8 cellular contexts compared by ENCODE assay signal in the genomic region with DNA sequence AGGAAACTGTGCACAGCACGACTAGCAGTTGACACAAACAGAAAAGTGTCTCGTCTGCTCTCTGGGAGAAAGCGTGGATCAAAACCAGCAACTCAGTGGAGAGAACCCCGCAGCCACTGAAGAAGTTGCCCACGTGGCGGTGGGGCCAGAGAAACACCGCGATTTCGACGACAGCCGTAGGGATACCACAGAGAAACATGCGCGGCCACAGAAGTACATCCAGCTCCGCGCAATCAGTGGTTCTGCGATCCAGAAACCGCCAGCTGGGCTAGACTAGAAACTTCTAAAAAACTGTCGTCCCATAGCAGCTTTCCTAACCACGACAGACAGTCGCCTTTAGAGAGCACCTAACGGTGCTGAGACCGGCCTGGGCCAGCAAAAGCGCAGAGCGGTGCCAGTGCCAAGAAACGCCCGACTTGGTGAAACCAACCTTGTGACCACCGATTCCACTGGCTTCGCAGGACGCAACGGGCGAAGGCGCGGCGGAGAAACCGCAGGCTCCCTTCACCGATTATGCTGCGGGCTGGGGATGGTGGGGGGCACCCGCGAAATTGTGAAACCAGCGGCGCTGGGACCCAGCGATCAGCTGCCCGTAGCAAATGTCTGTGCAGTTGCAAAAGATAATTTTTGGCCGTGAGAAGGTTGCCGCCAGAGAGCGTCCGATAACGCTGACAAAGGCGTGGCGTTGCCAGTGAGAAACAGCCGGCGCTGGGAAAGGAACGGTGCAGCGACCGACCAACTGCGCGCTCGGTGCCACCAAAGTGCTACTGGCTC. TPM values are rescaled to one million over a fixed set of nuclear protein-coding genes. Genes with fewer than 3 reads are reported as not detected.
DNase-seq lines count a peak whose midpoint lies in the region; ATAC-seq, FAIRE-seq and TF ChIP-seq lines count a peak whose summit lies in the region.

No MANE protein-coding gene starts in this region.

- no peak overlapping the region for H3K9ac ChIP-seq in iPS-20b (ENCODE audit: low read depth, low read length)

- peaks cover 34% of the 10 kb centered on the region for H3K4me1 Mint-ChIP-seq in T-helper 1 cell treated with Interleukin-12 subunit alpha and Interleukin-12 subunit beta and Interleukin-4 antibody, amounts not matched to agents 30 μg/mL and 1 μg/mL, for 36 hours (ENCODE audit: low read depth)

- TF ChIP-seq CTCF in astrocyte of the spinal cord (IDR thresholded peaks at IDR 0.05; ENCODE audit: low read depth, low read length) = no peak

- no peak overlapping the region for H3K27ac ChIP-seq in iPS-20b (ENCODE audit: low read length)
- H3K27ac ChIP-seq in small intestine (ENCODE audit: low read depth in 1 of 2, low read length in 1 of 2) = peak overlapping the region; percentile 84 to 96

- no peaks in the 10 kb centered on the region for H3K9me3 Mint-ChIP-seq in T-helper 1 cell treated with Interleukin-12 subunit alpha and Interleukin-12 subunit beta and Interleukin-4 antibody, amounts not matched to agents 30 μg/mL and 1 μg/mL, for 36 hours

- FAIRE-seq in GM12892 (lab: Jason Lieb, UNC) (peak; percentile 57), small intestine (lab: Jason Lieb, UNC) (no peak)

- H3K4me3 ChIP-seq in astrocyte of the spinal cord (ENCODE audit: low read depth, low read length) = peak overlapping the region; percentile 67
- peak overlapping the region; percentile 69; the same call in 1 of the 2 replicates for H3K4me3 ChIP-seq in iPS-20b (ENCODE audit: low read length)
- peak overlapping the region; percentile 22 to 67 for H3K4me3 ChIP-seq in small intestine (ENCODE audit: low read depth in 1 of 2, low read length in 2 of 2)

- peak; percentile 28 for ATAC-seq in HG02623 (IDR thresholded peaks at IDR 0.05; ENCODE audit: unreplicated experiment)
- no peak for ATAC-seq in GM18858 (IDR thresholded peaks at IDR 0.05; ENCODE audit: unreplicated experiment)

- H3K27me3 Mint-ChIP-seq in T-helper 1 cell treated with Interleukin-12 subunit alpha and Interleukin-12 subunit beta and Interleukin-4 antibody, amounts not matched to agents 30 μg/mL and 1 μg/mL, for 36 hours (ENCODE audit: low read depth) = no peaks in the 10 kb centered on the region

- TF ChIP-seq POLR2A in GM12892 (IDR thresholded peaks at IDR 0.05; ENCODE audit: low read depth, low read length) = no peak

- H3K4me3 Mint-ChIP-seq in T-helper 1 cell treated with Interleukin-12 subunit alpha and Interleukin-12 subunit beta and Interleukin-4 antibody, amounts not matched to agents 30 μg/mL and 1 μg/mL, for 36 hours = peak overlapping the region; percentile 88

- DNase-seq in GM12892 (ENCODE audit: insufficient read length) = no peak
- DNase-seq in NCI-H1417 (lab: John Stamatoyannopoulos, UW) = peak; percentile 92 to 93 (median 92)
- peak; percentile 81 for DNase-seq in astrocyte of the spinal cord (ENCODE audit: low read depth, low spot score)
- peak; percentile 45 for DNase-seq in small intestine

- peaks cover 9% of the 10 kb centered on the region for H3K36me3 Mint-ChIP-seq in T-helper 1 cell treated with Interleukin-12 subunit alpha and Interleukin-12 subunit beta and Interleukin-4 antibody, amounts not matched to agents 30 μg/mL and 1 μg/mL, for 36 hours (ENCODE audit: low read depth)

- 1 to 2% (median 1%) methylated on average over 58 of the region's 58 CpGs for WGBS in small intestine, 3 donors

- in situ Hi-C loops in astrocyte of the spinal cord (cut with HindIII; ENCODE audit: low sequenced_read_pairs) = no loop called here

- peak overlapping the region; percentile 97 for H3K27ac Mint-ChIP-seq in T-helper 1 cell treated with Interleukin-12 subunit alpha and Interleukin-12 subunit beta and Interleukin-4 antibody, amounts not matched to agents 30 μg/mL and 1 μg/mL, for 36 hours

- H3K36me3 ChIP-seq in iPS-20b (ENCODE audit: insufficient read depth, low read depth, low read length) (no peaks in the 10 kb centered on the region), small intestine (ENCODE audit: control insufficient read depth in 2 of 2, insufficient read depth in 2 of 2, low read length in 2 of 2) (no peaks in the 10 kb centered on the region)

- H3K4me1 ChIP-seq in iPS-20b (ENCODE audit: insufficient read depth, low read length) = peaks cover 18% of the 10 kb centered on the region; the same call in 1 of the 2 replicates
- H3K4me1 ChIP-seq in small intestine (ENCODE audit: control insufficient read depth in 2 of 2, insufficient read depth in 1 of 2, low read depth in 1 of 2, low read length in 1 of 2) = no peaks in the 10 kb centered on the region

- H3K9me3 ChIP-seq in iPS-20b (ENCODE audit: insufficient read depth, low read depth, low read length) = no peaks in the 10 kb centered on the region
- no peaks in the 10 kb centered on the region for H3K9me3 ChIP-seq in small intestine (ENCODE audit: control insufficient read depth, low read depth)

- H3K27me3 ChIP-seq in iPS-20b (ENCODE audit: insufficient read depth, low read length) = peaks cover 88% of the 10 kb centered on the region
- H3K27me3 ChIP-seq in small intestine (ENCODE audit: control insufficient read depth in 2 of 2, insufficient read depth in 2 of 2, low read length in 2 of 2) = peaks cover 0 to 7% of the 10 kb centered on the region in 2 donors

RNA-seq across cellular contexts. Expression of a gene that starts 2.7 kb away (rescaled TPM):
- polyA plus RNA-seq in GM12892 (2012; ENCODE audit: missing spikeins) = 0.95 TPM
- 1 to 10 TPM in 2 of 3 donors, under 1 TPM in 1; 0.67 to 5.1 (median 4.1) TPM for polyA plus RNA-seq in small intestine
